22 cellular contexts compared by ENCODE assay signal in genomic region chr11:36135062-36135461, GRCh38.
"Had no signal": no experiment of that assay in that cellular context is flagged by ENCODE, and none has a peak within 500 bp of the region (broad histone marks: within the 10 kb centered on the region; RNA-seq: fewer than 3 reads in every experiment).

No MANE protein-coding gene starts in this region.

- H3K4me3 ChIP-seq: breast epithelium, esophagus squamous epithelium, gastrocnemius medialis, spleen, testis, transverse colon had no signal

- DNase-seq: activated CD4-positive, alpha-beta T cell treated with anti-CD3 and anti-CD28 coated beads for 4 hours; activated CD4-positive, alpha-beta T cell treated with anti-CD3 and anti-CD28 coated beads, Interleukin-2, amount 50 U/mL, for 4 hours; activated CD8-positive, alpha-beta memory T cell treated with anti-CD3 and anti-CD28 coated beads, Interleukin-2, amount 50 U/mL, for 4 hours; activated gamma-delta T cell treated with Interleukin-2 at 50 U/mL for 16 hours; activated naive CD4-positive, alpha-beta T cell treated with anti-CD3 and anti-CD28 coated beads, Interleukin-2, amount 50 U/mL, for 16 hours; activated T-cell treated with anti-CD3 and anti-CD28 coated beads, Interleukin-2, amount 50 U/mL, for 24 hours; amniotic stem cell; central memory CD4-positive, alpha-beta T cell; esophagus squamous epithelium; gastrocnemius medialis; glutamatergic neuron; left ventricle myocardium superior; naive thymus-derived CD8-positive, alpha-beta T cell; posterior cingulate gyrus; right cardiac atrium; spleen; stimulated activated naive CD4-positive, alpha-beta T cell treated with Interleukin-2 at 50 U/mL for 16 hours; testis; transverse colon had no signal

- H3K9me3 ChIP-seq: breast epithelium, esophagus squamous epithelium, gastrocnemius medialis, spleen, testis, transverse colon had no signal

- H3K27ac ChIP-seq: breast epithelium, epithelial cell of prostate, esophagus squamous epithelium, gastrocnemius medialis, testis, transverse colon had no signal

- H3K4me1 ChIP-seq: breast epithelium, transverse colon had no signal

- H3K9me3 Mint-ChIP-seq: activated T-cell treated with anti-CD3 and anti-CD28 coated beads, Interleukin-2, amount 50 U/mL, for 24 hours; dendritic cell treated with granulocyte-macrophage colony-stimulating factor and Interleukin-4, amounts not matched to agents 40 ng/mL and 50 ng/mL, for 4 days; naive thymus-derived CD8-positive, alpha-beta T cell had no signal

- H3K36me3 ChIP-seq: breast epithelium, esophagus squamous epithelium, gastrocnemius medialis, spleen, transverse colon had no signal

- H3K4me1 Mint-ChIP-seq: naive thymus-derived CD8-positive, alpha-beta T cell had no signal

- H3K4me3 Mint-ChIP-seq: activated T-cell treated with anti-CD3 and anti-CD28 coated beads, Interleukin-2, amount 50 U/mL, for 24 hours; dendritic cell treated with granulocyte-macrophage colony-stimulating factor and Interleukin-4, amounts not matched to agents 40 ng/mL and 50 ng/mL, for 4 days; naive thymus-derived CD8-positive, alpha-beta T cell had no signal

- H3K36me3 Mint-ChIP-seq: naive thymus-derived CD8-positive, alpha-beta T cell had no signal

- ATAC-seq: gastrocnemius medialis; left ventricle myocardium superior; naive thymus-derived CD8-positive, alpha-beta T cell; right cardiac atrium had no signal

- H3K27ac Mint-ChIP-seq: activated T-cell treated with anti-CD3 and anti-CD28 coated beads, Interleukin-2, amount 50 U/mL, for 24 hours; dendritic cell treated with granulocyte-macrophage colony-stimulating factor and Interleukin-4, amounts not matched to agents 40 ng/mL and 50 ng/mL, for 4 days; naive thymus-derived CD8-positive, alpha-beta T cell had no signal

- H3K27me3 Mint-ChIP-seq: dendritic cell treated with granulocyte-macrophage colony-stimulating factor and Interleukin-4, amounts not matched to agents 40 ng/mL and 50 ng/mL, for 4 days had no signal

- H3K27me3 ChIP-seq: breast epithelium, esophagus squamous epithelium, gastrocnemius medialis, testis, transverse colon had no signal
